22 cellular contexts compared by ENCODE assay signal in genomic region chr13:41973247-41973741, GRCh38. TPM values are rescaled to one million over a fixed set of nuclear protein-coding genes. Genes with fewer than 3 reads are reported as not detected.
A peak's percentile ranks its signal among the peaks of the same experiment; 100 is the strongest.
DNase-seq lines count a peak whose midpoint lies in the region; ATAC-seq and TF ChIP-seq lines count a peak whose summit lies in the region.
"Had no signal": no experiment of that assay in that cellular context is flagged by ENCODE, and none has a peak within 500 bp of the region (broad histone marks: within the 10 kb centered on the region; RNA-seq: fewer than 3 reads in every experiment).

No MANE protein-coding gene starts in this region.

- no peak overlapping the region for H3K4me2 ChIP-seq in mammary epithelial cell (ENCODE audit: insufficient read depth, low read depth, low read length)

- H2AFZ ChIP-seq in mammary epithelial cell (ENCODE audit: low read depth, low read length): peak overlapping the region; percentile 28

- H3K9ac ChIP-seq in mammary epithelial cell (ENCODE audit: insufficient read depth, low read length): no peak overlapping the region

- no peaks in the 10 kb centered on the region for H4K20me1 ChIP-seq in mammary epithelial cell (ENCODE audit: insufficient read depth, low read length)

- dilution Hi-C loops in mammary epithelial cell (cut with HindIII; ENCODE audit: low sequenced_read_pairs): no loop called here

- peaks cover 4% of the 10 kb centered on the region for H3K36me3 Mint-ChIP-seq in MCF 10A (ENCODE audit: insufficient read depth, unreplicated experiment)
- H3K36me3 Mint-ChIP-seq in stimulated activated naive B cell treated with anti-CD40 and anti-IgM and Interleukin-4, amounts not matched to agents 10 μg/mL and 1 μg/mL and 100 μg/mL, for 72 hours: no peaks in the 10 kb centered on the region
- H3K36me3 Mint-ChIP-seq: CD4-positive, CD25-positive, alpha-beta regulatory T cell; immature natural killer cell had no signal

- H3K27me3 ChIP-seq in mammary epithelial cell (ENCODE audit: insufficient read depth, low read length) (no peaks in the 10 kb centered on the region), ovary (no peaks in the 10 kb centered on the region)
- H3K27me3 ChIP-seq: adrenal gland had no signal

- POLR2A ChIA-PET in MCF 10A (lab: Yijun Ruan, JAX): interaction anchor here (1.0 to 4.7 kb wide), 5 partner anchors 9 to 68 kb away, joined by 3 to 51 read pairs (median 3); partner anchors contain the start of gene VWA8

- intact Hi-C loops in mammary epithelial cell (cut with micrococcal nuclease) (no loop called here), MCF 10A (cut with micrococcal nuclease) (no loop called here), sciatic nerve (cut with DNase I) (no loop called here), ovary (cut with DNase I) (no loop called here)

- no peak for ATAC-seq in sciatic nerve
- ATAC-seq in stimulated activated naive B cell treated with anti-CD40 and anti-IgM and Interleukin-4, amounts not matched to agents 10 μg/mL and 1 μg/mL and 100 μg/mL, for 72 hours (replicated peaks): no peak
- ATAC-seq: activated CD8-positive, alpha-beta T cell treated with anti-CD3 and anti-CD28 coated beads for 36 hours; activated T-helper 17 cell treated with anti-CD3 and anti-CD28 coated beads, Interleukin-2, amount 50 U/mL, for 72 hours; GM12878; stimulated activated naive CD8-positive, alpha-beta T cell treated with anti-CD3 and anti-CD28 coated beads, Interleukin-15, amount 100 ng/mL, for 72 hours had no signal

- H3K9me3 Mint-ChIP-seq in MCF 10A (ENCODE audit: unreplicated experiment): no peaks in the 10 kb centered on the region
- no peaks in the 10 kb centered on the region for H3K9me3 Mint-ChIP-seq in stimulated activated naive B cell treated with anti-CD40 and anti-IgM and Interleukin-4, amounts not matched to agents 10 μg/mL and 1 μg/mL and 100 μg/mL, for 72 hours
- H3K9me3 Mint-ChIP-seq: activated CD8-positive, alpha-beta T cell treated with anti-CD3 and anti-CD28 coated beads for 36 hours; activated T-helper 17 cell treated with anti-CD3 and anti-CD28 coated beads, Interleukin-2, amount 50 U/mL, for 72 hours; immature natural killer cell; stimulated activated naive CD8-positive, alpha-beta T cell treated with anti-CD3 and anti-CD28 coated beads, Interleukin-15, amount 100 ng/mL, for 72 hours had no signal

- TF ChIP-seq CTCF in mammary epithelial cell (conservative IDR thresholded peaks at IDR 0.05 in 1 of 2, IDR thresholded peaks at IDR 0.05 in 1 of 2; ENCODE audit: extremely low read depth in 1 of 2, insufficient read depth in 1 of 2, low read depth in 1 of 2, low read length in 2 of 2): peak; percentile 16 to 33
- no peak for TF ChIP-seq CTCF in MCF 10A (IDR thresholded peaks at IDR 0.05; ENCODE audit: unreplicated experiment)
- peak; percentile 13 for TF ChIP-seq CTCF in epithelial cell of proximal tubule (conservative IDR thresholded peaks at IDR 0.05; ENCODE audit: low read depth, low read length)
- TF ChIP-seq CTCF in ovary (IDR thresholded peaks at IDR 0.05): no peak

- H3K9me3 ChIP-seq in mammary epithelial cell (replicated peaks; ENCODE audit: insufficient read depth, low read length) (no peaks in the 10 kb centered on the region), ovary (no peaks in the 10 kb centered on the region)
- H3K9me3 ChIP-seq: adrenal gland had no signal

- H3K4me1 ChIP-seq in mammary epithelial cell (ENCODE audit: insufficient read depth, low read length) (peaks cover 6% of the 10 kb centered on the region), ovary (ENCODE audit: insufficient read depth) (no peaks in the 10 kb centered on the region)
- H3K4me1 ChIP-seq: adrenal gland had no signal

- TF ChIP-seq EP300 in ovary (IDR thresholded peaks at IDR 0.05): no peak

- H3K27ac Mint-ChIP-seq in MCF 10A (ENCODE audit: low read depth, unreplicated experiment): no peak overlapping the region
- H3K27ac Mint-ChIP-seq in stimulated activated naive B cell treated with anti-CD40 and anti-IgM and Interleukin-4, amounts not matched to agents 10 μg/mL and 1 μg/mL and 100 μg/mL, for 72 hours: no peak overlapping the region
- H3K27ac Mint-ChIP-seq: activated CD8-positive, alpha-beta T cell treated with anti-CD3 and anti-CD28 coated beads for 36 hours; activated T-helper 17 cell treated with anti-CD3 and anti-CD28 coated beads, Interleukin-2, amount 50 U/mL, for 72 hours; CD4-positive, CD25-positive, alpha-beta regulatory T cell; immature natural killer cell; stimulated activated naive CD8-positive, alpha-beta T cell treated with anti-CD3 and anti-CD28 coated beads, Interleukin-15, amount 100 ng/mL, for 72 hours had no signal

- DNase-seq in mammary epithelial cell (no peak), MCF 10A (ENCODE audit: unreplicated experiment) (no peak), epithelial cell of proximal tubule (ENCODE audit: low read depth) (no peak), islet precursor cell (peak; percentile 56), sciatic nerve (ENCODE audit: low spot score) (no peak), foreskin melanocyte (no peak), ovary (no peak)
- no peak for DNase-seq in stimulated activated naive B cell treated with anti-CD40 and anti-IgM and Interleukin-4, amounts not matched to agents 10 μg/mL and 1 μg/mL and 100 μg/mL, for 72 hours
- DNase-seq: activated CD8-positive, alpha-beta T cell treated with anti-CD3 and anti-CD28 coated beads for 36 hours; CD4-positive, CD25-positive, alpha-beta regulatory T cell; dermis blood vessel endothelial cell; HCEC 1CT; immature natural killer cell; NCI-H187 treated with DMSO at 0.1 percent for 48 hours; NCI-H510A treated with DMSO at 0.1 percent for 48 hours; OCI-M1; stimulated activated CD4-positive, alpha-beta T cell treated with anti-CD3 and anti-CD28 coated beads, Interleukin-12 subunit alpha, Interleukin-12 subunit beta, amount 100 ng/mL, for 4 hours; stimulated activated naive CD8-positive, alpha-beta T cell treated with anti-CD3 and anti-CD28 coated beads, Interleukin-15, amount 100 ng/mL, for 72 hours had no signal

- peaks cover 9% of the 10 kb centered on the region for H3K4me1 Mint-ChIP-seq in MCF 10A (ENCODE audit: insufficient read depth, unreplicated experiment)
- H3K4me1 Mint-ChIP-seq in stimulated activated naive B cell treated with anti-CD40 and anti-IgM and Interleukin-4, amounts not matched to agents 10 μg/mL and 1 μg/mL and 100 μg/mL, for 72 hours: peaks cover 3 to 12% of the 10 kb centered on the region in 2 donors
- H3K4me1 Mint-ChIP-seq: activated T-helper 17 cell treated with anti-CD3 and anti-CD28 coated beads, Interleukin-2, amount 50 U/mL, for 72 hours had no signal

- H3K27ac ChIP-seq in mammary epithelial cell (ENCODE audit: insufficient read depth, low read depth, low read length) (no peak overlapping the region), ovary (no peak overlapping the region)
- H3K27ac ChIP-seq: 22Rv1, adrenal gland had no signal

- CTCF ChIA-PET in mammary epithelial cell (lab: Charles Lee; ENCODE audit: low non-redundant PET) (no interaction called here), MCF 10A (lab: Yijun Ruan, JAX) (interaction anchor here (1.1 kb wide), 1 partner anchor 11 kb away, joined by 5 read pairs; no protein-coding TSS in a partner anchor)

- H3K27me3 Mint-ChIP-seq in MCF 10A (ENCODE audit: insufficient read depth, unreplicated experiment): no peaks in the 10 kb centered on the region
- peaks cover 0 to 10% of the 10 kb centered on the region in 2 donors for H3K27me3 Mint-ChIP-seq in stimulated activated naive B cell treated with anti-CD40 and anti-IgM and Interleukin-4, amounts not matched to agents 10 μg/mL and 1 μg/mL and 100 μg/mL, for 72 hours
- H3K27me3 Mint-ChIP-seq: activated CD8-positive, alpha-beta T cell treated with anti-CD3 and anti-CD28 coated beads for 36 hours; activated T-helper 17 cell treated with anti-CD3 and anti-CD28 coated beads, Interleukin-2, amount 50 U/mL, for 72 hours had no signal

- 39% methylated on average over 7 of the region's 7 CpGs for WGBS in mammary epithelial cell (ENCODE audit: low coverage, missing lambda C conversion rate)
- 51 to 60% (median 53%) methylated on average over 7 of the region's 7 CpGs for WGBS in ovary, 3 donors

- no peaks in the 10 kb centered on the region for H3K79me2 ChIP-seq in mammary epithelial cell (ENCODE audit: insufficient read depth, low read length)

- no peaks in the 10 kb centered on the region for H3K36me3 ChIP-seq in mammary epithelial cell (ENCODE audit: insufficient read depth, low read length)
- H3K36me3 ChIP-seq in ovary: no peaks in the 10 kb centered on the region
- H3K36me3 ChIP-seq: adrenal gland had no signal

- BruUV-seq in mammary epithelial cell (replicated peaks; lab: Mats Ljungman, UMichigan): no TSS peak
- BruUV-seq in MCF 10A (replicated peaks; lab: Mats Ljungman, UMichigan): no TSS peak

- no peak overlapping the region for H3K4me3 Mint-ChIP-seq in MCF 10A (ENCODE audit: unreplicated experiment)
- H3K4me3 Mint-ChIP-seq in stimulated activated naive B cell treated with anti-CD40 and anti-IgM and Interleukin-4, amounts not matched to agents 10 μg/mL and 1 μg/mL and 100 μg/mL, for 72 hours: no peak overlapping the region
- H3K4me3 Mint-ChIP-seq: activated CD8-positive, alpha-beta T cell treated with anti-CD3 and anti-CD28 coated beads for 36 hours; activated T-helper 17 cell treated with anti-CD3 and anti-CD28 coated beads, Interleukin-2, amount 50 U/mL, for 72 hours; CD4-positive, CD25-positive, alpha-beta regulatory T cell; immature natural killer cell; stimulated activated naive CD8-positive, alpha-beta T cell treated with anti-CD3 and anti-CD28 coated beads, Interleukin-15, amount 100 ng/mL, for 72 hours had no signal

- in situ Hi-C loops in mammary epithelial cell (cut with MboI; ENCODE audit: low sequenced_read_pairs in 2 of 2): no loop called here

- no peak overlapping the region for H3K4me3 ChIP-seq in mammary epithelial cell (replicated peaks in 1 of 3; ENCODE audit: insufficient read depth in 1 of 3, low read depth in 2 of 3, low read length in 3 of 3)
- no peak overlapping the region for H3K4me3 ChIP-seq in epithelial cell of proximal tubule (ENCODE audit: low read depth, low read length)
- no peak overlapping the region for H3K4me3 ChIP-seq in ovary
- H3K4me3 ChIP-seq: adrenal gland, GM12878 had no signal

- TF ChIP-seq POLR2A in ovary (IDR thresholded peaks at IDR 0.05): no peak

RNA-seq across cellular contexts. Expression of gene VWA8, which starts 12.4 kb away (rescaled TPM):
- total RNA-seq in mammary epithelial cell (10 to 100 TPM; 24.1 to 32.0 TPM), MCF 10A (2022) (20.1 and 21.4 TPM in 2 replicates), epithelial cell of proximal tubule (9.8 and 12.7 TPM in 2 replicates), sciatic nerve (21.4 TPM), ovary (10 to 100 TPM; 19.9 to 25.1 (median 21.3) TPM)
- polyA plus RNA-seq in mammary epithelial cell (10.1 TPM), ovary (10 to 100 TPM in 1 of 2 donors, 1 to 10 TPM in 1; 4.5 to 12.6 TPM)
- 62.1 TPM for polyA minus RNA-seq in mammary epithelial cell

Comparison
In these comparisons a context has a peak if more than half of its experiments do, and no peak if none do; other contexts are left out.
1. CTCF ChIP-seq: peak in mammary epithelial cell (2 of 2) and epithelial cell of proximal tubule (single experiment); none in MCF 10A (single experiment) and ovary (0 of 3).